1 cellular context compared by ENCODE assay signal in the genomic region with DNA sequence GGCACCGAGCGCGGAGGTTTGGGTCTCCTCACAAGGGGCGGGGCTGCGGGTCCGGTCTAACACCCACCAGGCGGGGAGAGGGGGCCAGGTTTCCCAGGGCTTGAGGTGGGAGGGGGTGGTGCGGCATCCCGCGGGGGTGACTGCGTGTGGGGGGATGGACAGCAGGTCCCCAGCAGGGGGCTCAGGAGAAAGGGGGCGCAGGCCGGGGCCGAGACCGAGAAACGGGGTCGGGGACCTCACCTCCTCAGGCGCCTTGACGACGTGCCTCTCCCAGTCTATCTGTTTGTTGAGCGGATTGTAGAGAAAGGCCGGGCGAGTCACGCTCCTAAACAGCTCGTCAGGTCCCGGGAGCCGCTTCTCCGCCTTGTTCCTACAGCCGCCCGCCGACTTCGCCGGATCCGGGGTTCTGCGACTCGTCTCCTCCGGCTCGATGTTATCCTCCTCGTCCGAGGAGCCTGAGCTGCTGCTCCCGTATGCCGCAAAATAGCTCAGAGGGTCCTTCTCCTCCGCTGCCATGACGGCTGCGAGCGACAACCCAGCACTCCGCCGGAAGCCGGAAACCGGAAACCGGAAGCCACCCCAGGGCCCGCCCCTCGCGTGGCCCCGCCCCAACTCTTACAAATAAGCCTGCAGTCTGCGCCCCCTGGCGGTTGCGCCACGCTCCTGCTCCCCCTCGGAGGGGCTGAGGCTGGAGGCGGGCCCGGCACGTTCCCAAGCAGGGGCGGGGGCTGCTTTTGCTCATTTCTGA.
TF ChIP-seq lines count a peak whose summit lies in the region.

Gene C1orf52 (minus strand): TSS at position 545 of the 748 bp plus-strand sequence. CDS start 29 bp downstream, at position 516.

TF ChIP-seq in HEK293, 187 proteins besides CTCF, POLR2A, EP300 and RAD21 (continued from another document):
- TF ChIP-seq PRDM2 (tag by site-specific recombination; IDR thresholded peaks at IDR 0.05; ENCODE audit: borderline replicate concordance) = no peak
- peak; percentile 54; the same call in 1 of the 2 replicates for TF ChIP-seq ZNF394 (tag by site-specific recombination; IDR thresholded peaks at IDR 0.05; ENCODE audit: borderline replicate concordance)
- no peak for TF ChIP-seq ZNF433 (tag by site-specific recombination; IDR thresholded peaks at IDR 0.05; ENCODE audit: low read depth)
- TF ChIP-seq ZNF366 (tag by site-specific recombination; conservative IDR thresholded peaks at IDR 0.05) = no peak
- no peak for TF ChIP-seq ZBTB7A (tag by site-specific recombination; IDR thresholded peaks at IDR 0.05; ENCODE audit: low read depth)
- 0 out of 2 replicates have a peak, but pooled peaks have one; percentile 22 for TF ChIP-seq ZNF341 (tag by site-specific recombination; IDR thresholded peaks at IDR 0.05; ENCODE audit: low read depth)
- no peak for TF ChIP-seq ZNF266 (tag by site-specific recombination; IDR thresholded peaks at IDR 0.05; ENCODE audit: low read depth)
